ENCODE assay signal across 11 cellular contexts in the genomic region with DNA sequence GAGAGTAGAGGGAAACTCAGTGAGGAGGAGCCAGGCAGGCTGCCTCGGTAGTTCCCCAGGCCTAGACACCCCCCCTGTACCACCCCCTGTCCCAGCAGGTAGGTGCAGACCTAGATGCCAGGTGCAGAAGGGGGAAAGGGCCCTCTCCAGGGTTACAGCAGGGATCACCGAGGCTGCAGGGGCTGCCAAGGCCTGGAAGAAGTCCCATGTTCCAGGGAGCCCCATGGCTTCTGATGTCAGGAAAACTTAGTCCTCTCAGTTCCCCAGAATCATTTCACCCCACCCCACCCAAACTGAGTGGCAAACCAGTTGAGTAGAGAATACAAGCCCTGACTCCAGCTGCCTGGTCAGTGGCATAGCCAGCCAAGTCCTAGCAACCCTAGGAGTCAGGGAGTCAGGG. TPM values are rescaled to one million over a fixed set of nuclear protein-coding genes. Genes with fewer than 3 reads are reported as not detected.
A peak's percentile ranks its signal among the peaks of the same experiment; 100 is the strongest.
DNase-seq lines count a peak whose midpoint lies in the region; ATAC-seq and TF ChIP-seq lines count a peak whose summit lies in the region.
"Had no signal": no experiment of that assay in that cellular context is flagged by ENCODE, and none has a peak within 500 bp of the region (broad histone marks: within the 10 kb centered on the region; RNA-seq: fewer than 3 reads in every experiment).

No MANE protein-coding gene starts in this region.

- H3F3A ChIP-seq in GM23338 (replicated peaks; ENCODE audit: low read depth) = peaks cover 33% of the 10 kb centered on the region

- H3K27me3 ChIP-seq in GM23338 (ENCODE audit: insufficient read depth) (no peaks in the 10 kb centered on the region), adrenal gland (no peaks in the 10 kb centered on the region)

- no peaks in the 10 kb centered on the region for H3K9me3 ChIP-seq in adrenal gland (replicated peaks in 1 of 3)

- H3K4me1 Mint-ChIP-seq in GM23338 = peaks cover 46% of the 10 kb centered on the region
- peaks cover 3% of the 10 kb centered on the region for H3K4me1 Mint-ChIP-seq in activated T-helper 2 cell treated with anti-CD3 and anti-CD28 coated beads, Interferon-gamma antibody, Interleukin-2, Interleukin-4, amounts not matched to agents 10 μg/mL and 5 μg/mL and 100 μg/mL, durations not matched to agents 14 hours and 24 hours and 36 hours (ENCODE audit: low read depth)

- no peaks in the 10 kb centered on the region for H3K9me3 Mint-ChIP-seq in GM23338
- H3K9me3 Mint-ChIP-seq in activated T-helper 2 cell treated with anti-CD3 and anti-CD28 coated beads, Interferon-gamma antibody, Interleukin-2, Interleukin-4, amounts not matched to agents 10 μg/mL and 5 μg/mL and 100 μg/mL, durations not matched to agents 14 hours and 24 hours and 36 hours = no peaks in the 10 kb centered on the region
- H3K9me3 Mint-ChIP-seq: activated naive CD4-positive, alpha-beta T cell treated with anti-CD3 and anti-CD28 coated beads, Interleukin-2, amount 50 U/mL, for 24 hours had no signal

- no peaks in the 10 kb centered on the region for H3K9me2 ChIP-seq in GM23338 (ENCODE audit: insufficient read depth)

- peaks cover 10% of the 10 kb centered on the region for H3K36me3 ChIP-seq in GM23338 (ENCODE audit: insufficient read depth)
- H3K36me3 ChIP-seq in adrenal gland (replicated peaks in 1 of 2) = peaks cover 0 to 22% of the 10 kb centered on the region in 2 donors

- H3K4me3 Mint-ChIP-seq in GM23338 = peak overlapping the region; percentile 48
- H3K4me3 Mint-ChIP-seq in activated T-helper 2 cell treated with anti-CD3 and anti-CD28 coated beads, Interferon-gamma antibody, Interleukin-2, Interleukin-4, amounts not matched to agents 10 μg/mL and 5 μg/mL and 100 μg/mL, durations not matched to agents 14 hours and 24 hours and 36 hours (ENCODE audit: low read depth) = no peak overlapping the region
- H3K4me3 Mint-ChIP-seq: activated naive CD4-positive, alpha-beta T cell treated with anti-CD3 and anti-CD28 coated beads, Interleukin-2, amount 50 U/mL, for 24 hours had no signal

- no peak for DNase-seq in GM23338 (ENCODE audit: low spot score)
- peak in 1 of 7 donors; percentile 30 for DNase-seq in adrenal gland
- DNase-seq in midbrain (lab: John Stamatoyannopoulos, UW) = peak; percentile 25
- DNase-seq in substantia nigra (lab: John Stamatoyannopoulos, UW) = peak in 1 of 49 donors; percentile 53
- DNase-seq in activated T-helper 2 cell treated with anti-CD3 and anti-CD28 coated beads, Interferon-gamma antibody, Interleukin-2, Interleukin-4, amounts not matched to agents 10 μg/mL and 5 μg/mL and 100 μg/mL, durations not matched to agents 14 hours and 24 hours and 36 hours (ENCODE audit: low spot score) = no peak
- no peak for DNase-seq in NOMO-1 treated with DMSO at 0.1 percent for 48 hours (lab: John Stamatoyannopoulos, UW; ENCODE audit: unreplicated experiment)
- no peak for DNase-seq in epidermal melanocyte (ENCODE audit: insufficient read length, low spot score)
- DNase-seq: DMS53 had no signal

- no peak for TF ChIP-seq POLR2A in adrenal gland (IDR thresholded peaks at IDR 0.05)

- no peak overlapping the region for H3K27ac ChIP-seq in GM23338 (ENCODE audit: low read depth)
- H3K27ac ChIP-seq in adrenal gland = peak overlapping the region in 4 of 5 donors; percentile 91 to 98 (median 96)
- H3K27ac ChIP-seq in substantia nigra (ENCODE audit: low read depth, low read length, poor library complexity, severe bottlenecking) = peak overlapping the region; percentile 98

- peak overlapping the region; percentile 83; the same call in 1 of the 2 replicates for H3K4me2 ChIP-seq in GM23338

- no peaks in the 10 kb centered on the region for H3K79me2 ChIP-seq in GM23338 (replicated peaks; ENCODE audit: insufficient read depth)

- ATAC-seq in GM23338 = no peak
- no peak for ATAC-seq in GM21786 (IDR thresholded peaks at IDR 0.05; ENCODE audit: unreplicated experiment)

- no peak overlapping the region for H2AFZ ChIP-seq in GM23338

- TF ChIP-seq CTCF in GM23338 (conservative IDR thresholded peaks at IDR 0.05; ENCODE audit: low read depth in 2 of 2) = no peak
- no peak for TF ChIP-seq CTCF in adrenal gland (IDR thresholded peaks at IDR 0.05)

- intact Hi-C loops in adrenal gland (cut with DNase I) = no loop called here
- intact Hi-C loops in activated T-helper 2 cell treated with anti-CD3 and anti-CD28 coated beads, Interferon-gamma antibody, Interleukin-2, Interleukin-4, amounts not matched to agents 10 μg/mL and 5 μg/mL and 100 μg/mL, durations not matched to agents 14 hours and 24 hours and 36 hours (cut with micrococcal nuclease) = no loop called here

- peaks cover 32% of the 10 kb centered on the region for H3K36me3 Mint-ChIP-seq in GM23338 (ENCODE audit: low read depth)
- H3K36me3 Mint-ChIP-seq in activated T-helper 2 cell treated with anti-CD3 and anti-CD28 coated beads, Interferon-gamma antibody, Interleukin-2, Interleukin-4, amounts not matched to agents 10 μg/mL and 5 μg/mL and 100 μg/mL, durations not matched to agents 14 hours and 24 hours and 36 hours (ENCODE audit: low read depth) = peaks cover 26% of the 10 kb centered on the region

- peaks cover 34% of the 10 kb centered on the region for H3K4me1 ChIP-seq in GM23338 (ENCODE audit: insufficient read depth)
- H3K4me1 ChIP-seq in adrenal gland (replicated peaks in 1 of 2) = peaks cover 42 to 55% of the 10 kb centered on the region in 2 donors

- H3K4me3 ChIP-seq in GM23338 (no peak overlapping the region), adrenal gland (no peak overlapping the region)

- H3K27ac Mint-ChIP-seq in GM23338 = no peak overlapping the region; the same call in 1 of the 2 replicates
- H3K27ac Mint-ChIP-seq in activated T-helper 2 cell treated with anti-CD3 and anti-CD28 coated beads, Interferon-gamma antibody, Interleukin-2, Interleukin-4, amounts not matched to agents 10 μg/mL and 5 μg/mL and 100 μg/mL, durations not matched to agents 14 hours and 24 hours and 36 hours = no peak overlapping the region
- H3K27ac Mint-ChIP-seq: activated naive CD4-positive, alpha-beta T cell treated with anti-CD3 and anti-CD28 coated beads, Interleukin-2, amount 50 U/mL, for 24 hours had no signal

- H4K20me1 ChIP-seq in GM23338 (replicated peaks; ENCODE audit: insufficient read depth) = no peaks in the 10 kb centered on the region; the same call in 1 of the 2 replicates

- 44 to 73% (median 60%) methylated on average over 1 to 2 of the region's 2 CpGs for WGBS in adrenal gland, 4 donors

- peaks cover 27% of the 10 kb centered on the region for H3K27me3 Mint-ChIP-seq in GM23338 (ENCODE audit: insufficient read depth, low read depth, poor library complexity)
- H3K27me3 Mint-ChIP-seq in activated T-helper 2 cell treated with anti-CD3 and anti-CD28 coated beads, Interferon-gamma antibody, Interleukin-2, Interleukin-4, amounts not matched to agents 10 μg/mL and 5 μg/mL and 100 μg/mL, durations not matched to agents 14 hours and 24 hours and 36 hours (ENCODE audit: low read depth) = peaks cover 4% of the 10 kb centered on the region

TF ChIP-seq in GM23338, 12 proteins besides CTCF, POLR2A, EP300 and RAD21 (continues in another document):
- TF ChIP-seq, protein P1, sequence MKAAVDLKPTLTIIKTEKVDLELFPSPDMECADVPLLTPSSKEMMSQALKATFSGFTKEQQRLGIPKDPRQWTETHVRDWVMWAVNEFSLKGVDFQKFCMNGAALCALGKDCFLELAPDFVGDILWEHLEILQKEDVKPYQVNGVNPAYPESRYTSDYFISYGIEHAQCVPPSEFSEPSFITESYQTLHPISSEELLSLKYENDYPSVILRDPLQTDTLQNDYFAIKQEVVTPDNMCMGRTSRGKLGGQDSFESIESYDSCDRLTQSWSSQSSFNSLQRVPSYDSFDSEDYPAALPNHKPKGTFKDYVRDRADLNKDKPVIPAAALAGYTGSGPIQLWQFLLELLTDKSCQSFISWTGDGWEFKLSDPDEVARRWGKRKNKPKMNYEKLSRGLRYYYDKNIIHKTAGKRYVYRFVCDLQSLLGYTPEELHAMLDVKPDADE (IDR thresholded peaks at IDR 0.05) = no peak

RNA-seq across cellular contexts. Expression of a gene that starts 7.4 kb away (rescaled TPM):
- 2.4 and 8.0 TPM in 2 replicates for total RNA-seq in GM23338 (2014; rRNA removed; shearing (Covaris generic))
- polyA plus RNA-seq in GM23338 (2016; fragmentation: Nextera tagmentation; extraction: Ambion mirVana) (3.0 and 3.3 TPM in 2 replicates), adrenal gland (100 to 1,000 TPM; 159 to 496 (median 451) TPM)
- total RNA-seq in adrenal gland = 100 to 1,000 TPM in 7 of 8 donors, 10 to 100 TPM in 1; 81.7 to 468 (median 224) TPM
- total RNA-seq in activated T-helper 2 cell treated with anti-CD3 and anti-CD28 coated beads, Interferon-gamma antibody, Interleukin-2, Interleukin-4, amounts not matched to agents 10 μg/mL and 5 μg/mL and 100 μg/mL, durations not matched to agents 14 hours and 24 hours and 36 hours = 0.30 and 0.68 TPM in 2 replicates

RNA-seq across cellular contexts. Expression of a gene that starts 17.4 kb away (rescaled TPM):
- 0.59 and 1.5 TPM in 2 replicates for total RNA-seq in GM23338 (2014; rRNA removed; shearing (Covaris generic))
- polyA plus RNA-seq in GM23338 (2016; fragmentation: Nextera tagmentation; extraction: Ambion mirVana) = 0.86 and 1.5 TPM in 2 replicates
- under 1 TPM in 3 of 8 donors, not detected in 5; 0.36 to 0.76 (median 0.60) TPM for total RNA-seq in adrenal gland
- polyA plus RNA-seq in adrenal gland = under 1 TPM; 0.09 to 0.64 (median 0.47) TPM
- total RNA-seq in activated T-helper 2 cell treated with anti-CD3 and anti-CD28 coated beads, Interferon-gamma antibody, Interleukin-2, Interleukin-4, amounts not matched to agents 10 μg/mL and 5 μg/mL and 100 μg/mL, durations not matched to agents 14 hours and 24 hours and 36 hours = not detected in 2 replicates
- total RNA-seq: endothelial cell of umbilical vein had no signal
- polyA plus RNA-seq: endothelial cell of umbilical vein had no signal

RNA-seq across cellular contexts. Expression of a gene that starts 25.5 kb away (rescaled TPM):
- 132 and 153 TPM in 2 replicates for total RNA-seq in GM23338 (2014; rRNA removed; shearing (Covaris generic))
- polyA plus RNA-seq in GM23338 (2016; fragmentation: Nextera tagmentation; extraction: Ambion mirVana) (138 and 140 TPM in 2 replicates), adrenal gland (100 to 1,000 TPM; 133 to 163 (median 157) TPM)
- total RNA-seq in adrenal gland = 100 to 1,000 TPM; 109 to 275 (median 206) TPM
- total RNA-seq in activated T-helper 2 cell treated with anti-CD3 and anti-CD28 coated beads, Interferon-gamma antibody, Interleukin-2, Interleukin-4, amounts not matched to agents 10 μg/mL and 5 μg/mL and 100 μg/mL, durations not matched to agents 14 hours and 24 hours and 36 hours = 267 and 269 TPM in 2 replicates

RNA-seq across cellular contexts. Expression of a gene that starts 30.7 kb away (rescaled TPM):
- 91.5 and 92.4 TPM in 2 replicates for total RNA-seq in GM23338 (2014; rRNA removed; shearing (Covaris generic))
- polyA plus RNA-seq in GM23338 (2016; fragmentation: Nextera tagmentation; extraction: Ambion mirVana) (80.8 and 89.7 TPM in 2 replicates), adrenal gland (100 to 1,000 TPM in 2 of 3 donors, 10 to 100 TPM in 1; 55.9 to 182 (median 144) TPM)
- 10 to 100 TPM; 44.9 to 96.3 (median 55.2) TPM for total RNA-seq in adrenal gland
- 154 and 164 TPM in 2 replicates for total RNA-seq in activated T-helper 2 cell treated with anti-CD3 and anti-CD28 coated beads, Interferon-gamma antibody, Interleukin-2, Interleukin-4, amounts not matched to agents 10 μg/mL and 5 μg/mL and 100 μg/mL, durations not matched to agents 14 hours and 24 hours and 36 hours

RNA-seq across cellular contexts. Expression of a gene that starts 37.7 kb away (rescaled TPM):
- total RNA-seq in GM23338 (2014; rRNA removed; shearing (Covaris generic)) = 2.5 and 7.1 TPM in 2 replicates
- 2.4 and 3.7 TPM in 2 replicates for polyA plus RNA-seq in GM23338 (2016; fragmentation: Nextera tagmentation; extraction: Ambion mirVana)
- 1 to 10 TPM; 1.7 to 5.4 (median 3.4) TPM for total RNA-seq in adrenal gland
- polyA plus RNA-seq in adrenal gland = 1 to 10 TPM; 2.5 to 6.8 (median 3.2) TPM
- 10.8 TPM in 2 replicates for total RNA-seq in activated T-helper 2 cell treated with anti-CD3 and anti-CD28 coated beads, Interferon-gamma antibody, Interleukin-2, Interleukin-4, amounts not matched to agents 10 μg/mL and 5 μg/mL and 100 μg/mL, durations not matched to agents 14 hours and 24 hours and 36 hours
